In genomic region chr2:233354971-233355574, GRCh38 we compare ENCODE assay signal across 1 cellular context.
TF ChIP-seq lines count a peak whose summit lies in the region.

No MANE protein-coding gene starts in this region.

TF ChIP-seq in H1, 55 proteins besides CTCF, POLR2A, EP300 and RAD21 (continued from another document):
- TF ChIP-seq ATF3 (IDR thresholded peaks at IDR 0.05; ENCODE audit: insufficient read depth, low read depth, low read length) = no peak
- TF ChIP-seq JUND (IDR thresholded peaks at IDR 0.05; ENCODE audit: low read length) = no peak
- 0 out of 2 replicates have a peak, but pooled peaks have one; percentile 12 for TF ChIP-seq SUZ12 (IDR thresholded peaks at IDR 0.05; ENCODE audit: low read length)
- no peak for TF ChIP-seq TBP (IDR thresholded peaks at IDR 0.05; ENCODE audit: low read depth, low read length)
- TF ChIP-seq JUN (IDR thresholded peaks at IDR 0.05; ENCODE audit: low read depth, low read length) = no peak
- TF ChIP-seq CBX5 (IDR thresholded peaks at IDR 0.05; ENCODE audit: low read depth, low read length) = no peak
- peak; percentile 69 for TF ChIP-seq ASH2L (IDR thresholded peaks at IDR 0.05; ENCODE audit: low read length)
- peak; percentile 63 for TF ChIP-seq KDM4A (IDR thresholded peaks at IDR 0.05; ENCODE audit: low read depth, low read length, severe bottlenecking)
- no peak for TF ChIP-seq CREB1 (IDR thresholded peaks at IDR 0.05)
- no peak for TF ChIP-seq GTF2F1 (IDR thresholded peaks at IDR 0.05; ENCODE audit: borderline replicate concordance, low read depth, low read length)
- TF ChIP-seq RXRA (IDR thresholded peaks at IDR 0.05; ENCODE audit: insufficient read depth, low read depth, low read length) = no peak
- 0 out of 2 replicates have a peak, but pooled peaks have one; percentile 27 for TF ChIP-seq RBBP5 (IDR thresholded peaks at IDR 0.05; ENCODE audit: borderline replicate concordance, low read depth, low read length)
